Comparison of ENCODE assay signal across 9 cellular contexts in genomic region chr9:130443840-130444492, GRCh38. TPM values are rescaled to one million over a fixed set of nuclear protein-coding genes. Genes with fewer than 3 reads are reported as not detected.
DNase-seq lines count a peak whose midpoint lies in the region; ATAC-seq and TF ChIP-seq lines count a peak whose summit lies in the region.
"Had no signal": no experiment of that assay in that cellular context is flagged by ENCODE, and none has a peak within 500 bp of the region (broad histone marks: within the 10 kb centered on the region; RNA-seq: fewer than 3 reads in every experiment).

No MANE protein-coding gene starts in this region.

- peak in 1 of 4 donors; percentile 33 for ATAC-seq in right lobe of liver
- ATAC-seq in GM18909 (IDR thresholded peaks at IDR 0.05; ENCODE audit: poor library complexity, unreplicated experiment): no peak
- no peak for ATAC-seq in GM21360 (IDR thresholded peaks at IDR 0.05; ENCODE audit: unreplicated experiment)
- no peak for ATAC-seq in HG03139 (IDR thresholded peaks at IDR 0.05; ENCODE audit: unreplicated experiment)

- H3K36me3 ChIP-seq in HAP-1 (replicated peaks): 0 out of 2 replicates have a peak, but pooled peaks cover 3% of the 10 kb centered on the region
- no peaks in the 10 kb centered on the region for H3K36me3 ChIP-seq in ascending aorta
- H3K36me3 ChIP-seq in right lobe of liver: peaks cover 0 to 3% (median 0%) of the 10 kb centered on the region in 4 donors
- no peaks in the 10 kb centered on the region for H3K36me3 ChIP-seq in stomach
- H3K36me3 ChIP-seq: pancreas had no signal

- no peak for DNase-seq in HAP-1 (ENCODE audit: low spot score in 2 of 2)
- no peak for DNase-seq in ascending aorta (ENCODE audit: low spot score in 2 of 2)
- peak; percentile 65 to 87 (median 87) for DNase-seq in right lobe of liver
- no peak for DNase-seq in stomach
- no peak for DNase-seq in activated T-cell treated with anti-CD3 and anti-CD28 coated beads, Interleukin-2, amount 50 U/mL, for 1 hour

- TF ChIP-seq POLR2A in right lobe of liver (IDR thresholded peaks at IDR 0.05): no peak
- TF ChIP-seq POLR2A in stomach (IDR thresholded peaks at IDR 0.05): no peak

- TF ChIP-seq EP300 in stomach (IDR thresholded peaks at IDR 0.05): no peak

- TF ChIP-seq CTCF in ascending aorta (IDR thresholded peaks at IDR 0.05) (no peak), right lobe of liver (IDR thresholded peaks at IDR 0.05) (no peak), stomach (IDR thresholded peaks at IDR 0.05) (no peak)

- H3K4me1 ChIP-seq in HAP-1 (peaks cover 34% of the 10 kb centered on the region), ascending aorta (peaks cover 7 to 23% of the 10 kb centered on the region in 2 donors), right lobe of liver (peaks cover 0 to 51% (median 19%) of the 10 kb centered on the region in 4 donors), stomach (peaks cover 26 to 49% (median 43%) of the 10 kb centered on the region in 4 donors)

- H3K9me3 ChIP-seq in HAP-1: peaks cover 5% of the 10 kb centered on the region; the same call in 1 of the 2 replicates
- peaks cover 0 to 6% of the 10 kb centered on the region in 2 donors for H3K9me3 ChIP-seq in ascending aorta
- H3K9me3 ChIP-seq in right lobe of liver: peaks cover 0 to 4% (median 0%) of the 10 kb centered on the region in 4 donors
- peaks cover 5 to 14% (median 10%) of the 10 kb centered on the region in 4 donors for H3K9me3 ChIP-seq in stomach
- H3K9me3 ChIP-seq: pancreas had no signal

- intact Hi-C loops in ascending aorta (cut with DNase I) (no loop called here), right lobe of liver (cut with DNase I) (no loop called here), stomach (cut with DNase I; ENCODE audit: low total_unique reads) (no loop called here)

- peak overlapping the region; percentile 72 to 81 for H3K27ac ChIP-seq in ascending aorta
- H3K27ac ChIP-seq in right lobe of liver: peak overlapping the region in 2 of 3 donors; percentile 77 to 99
- H3K27ac ChIP-seq in stomach: peak overlapping the region; percentile 51 to 92 (median 83)

- H3K27me3 ChIP-seq in HAP-1 (ENCODE audit: low read depth): no peaks in the 10 kb centered on the region
- H3K27me3 ChIP-seq in ascending aorta: no peaks in the 10 kb centered on the region
- no peaks in the 10 kb centered on the region for H3K27me3 ChIP-seq in right lobe of liver
- peaks cover 0 to 27% (median 0%) of the 10 kb centered on the region in 3 donors for H3K27me3 ChIP-seq in stomach
- H3K27me3 ChIP-seq: pancreas had no signal

- H3K4me3 ChIP-seq in HAP-1: peak overlapping the region; percentile 63
- H3K4me3 ChIP-seq in ascending aorta: peak overlapping the region; percentile 60 to 70
- peak overlapping the region; percentile 81 to 96 (median 94) for H3K4me3 ChIP-seq in right lobe of liver
- peak overlapping the region; percentile 55 to 75 (median 66) for H3K4me3 ChIP-seq in stomach

- in situ Hi-C loops in HAP-1 (cut with MboI; ENCODE audit: low sequenced_read_pairs): no loop called here

- 0% methylated on average over 2 of the region's 14 CpGs for WGBS in right lobe of liver (ENCODE audit: insufficient coverage, low coverage, low lambda C conversion rate, missing lambda C conversion rate)
- WGBS in stomach, 5 donors: 43 to 53% (median 44%) methylated on average over 11 to 14 of the region's 14 CpGs

RNA-seq across cellular contexts. Expression of gene ASS1, which starts 0.8 kb away (rescaled TPM):
- total RNA-seq in ascending aorta (162 TPM), right lobe of liver (1,000 to 10,000 TPM in 3 of 6 experiments, 100 to 1,000 TPM in 3; 437 to 1,278 (median 1,014) TPM), stomach (10 to 100 TPM in 4 of 5 donors, 1 to 10 TPM in 1; 9.8 to 88.8 (median 51.9) TPM)
- 100 to 1,000 TPM in 1 of 3 donors, 10 to 100 TPM in 2; 65.8 to 147 (median 94.4) TPM for polyA plus RNA-seq in stomach

Comparison
In these comparisons a context has a peak if more than half of its experiments do, and no peak if none do; other contexts are left out.
1. DNase-seq: peak in right lobe of liver (3 of 3); none in HAP-1 (0 of 2), ascending aorta (0 of 2), stomach (single experiment) and activated T-cell treated with anti-CD3 and anti-CD28 coated beads, Interleukin-2, amount 50 U/mL, for 1 hour (single experiment).
2. Peak in every context shown above with its lines, with median percentiles within 50 percentile points of each other: H3K4me3 ChIP-seq and H3K27ac ChIP-seq.